In the genomic region with DNA sequence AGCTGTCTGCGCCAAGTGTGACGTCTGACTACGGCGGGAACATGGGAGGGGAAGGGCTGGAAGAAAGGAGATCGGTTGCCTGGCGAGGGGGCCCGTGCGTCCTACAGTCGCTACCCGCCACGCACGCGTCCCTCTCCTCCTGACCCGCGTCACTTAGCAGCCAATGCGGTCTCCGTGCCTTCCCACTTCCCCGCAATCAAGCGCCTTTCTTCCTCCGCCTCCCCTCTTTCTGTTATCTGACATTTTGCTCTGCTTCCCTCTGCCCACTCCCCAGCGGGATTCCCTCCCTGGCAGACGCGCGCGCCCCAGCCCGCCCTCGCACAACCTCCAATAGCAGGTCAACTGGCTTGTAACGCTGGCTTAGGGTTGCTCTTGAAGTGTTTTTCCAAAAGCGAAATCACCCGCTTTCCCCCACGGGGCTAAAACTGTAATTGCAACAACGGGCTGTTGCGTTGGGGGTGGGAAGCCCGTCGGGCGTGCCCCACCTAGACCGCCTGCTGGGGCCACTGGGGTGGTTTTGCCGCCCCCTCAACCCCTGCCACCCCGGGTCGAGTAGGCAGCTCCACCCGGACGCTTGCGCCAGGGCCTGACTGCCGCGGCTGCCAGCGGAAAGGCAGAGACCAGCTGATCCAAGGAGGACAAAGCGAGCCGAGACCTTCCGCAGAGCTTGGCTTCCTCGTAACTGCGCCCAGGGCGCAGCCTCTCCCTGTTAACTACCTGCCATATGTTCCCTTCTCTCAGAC, we compare ENCODE assay signal across 8 cellular contexts. TPM values are rescaled to one million over a fixed set of nuclear protein-coding genes. Genes with fewer than 3 reads are reported as not detected.
A peak's percentile ranks its signal among the peaks of the same experiment; 100 is the strongest.
DNase-seq lines count a peak whose midpoint lies in the region; ATAC-seq and TF ChIP-seq lines count a peak whose summit lies in the region.

No MANE protein-coding gene starts in this region.

- TF ChIP-seq POLR2A in vagina (IDR thresholded peaks at IDR 0.05) = no peak

- POLR2A ChIA-PET in CD8-positive, alpha-beta memory T cell (lab: Charles Lee) = interaction anchor here (0.6 kb wide), 1 partner anchor 1020 kb away, joined by 3 read pairs; no protein-coding TSS in a partner anchor

- DNase-seq in CD8-positive, alpha-beta memory T cell = peak in 1 of 5 donors; percentile 17
- peak; percentile 69 to 70 for DNase-seq in NCI-H446 (lab: John Stamatoyannopoulos, UW)
- peak; percentile 24 for DNase-seq in activated CD8-positive, alpha-beta memory T cell treated with anti-CD3 and anti-CD28 coated beads, Interleukin-2, amount 50 U/mL, for 4 hours
- peak; percentile 74 for DNase-seq in fibroblast of peridontal ligament (ENCODE audit: extremely low read depth)
- DNase-seq in natural killer cell = peak; percentile 20
- DNase-seq in vagina (ENCODE audit: extremely low spot score in 2 of 2) = no peak

- H3K27me3 ChIP-seq in CD8-positive, alpha-beta memory T cell (ENCODE audit: insufficient read depth, low read length, poor library complexity, severe bottlenecking) = peaks cover 10% of the 10 kb centered on the region
- H3K27me3 ChIP-seq in vagina = no peaks in the 10 kb centered on the region

- peak overlapping the region; percentile 92 to 98 (median 93) for H3K4me3 Mint-ChIP-seq in CD8-positive, alpha-beta memory T cell
- H3K4me3 Mint-ChIP-seq in natural killer cell = peak overlapping the region; percentile 95

- no peaks in the 10 kb centered on the region for H3K36me3 ChIP-seq in CD8-positive, alpha-beta memory T cell (ENCODE audit: insufficient read depth, low read length)
- H3K36me3 ChIP-seq in vagina = no peaks in the 10 kb centered on the region

- TF ChIP-seq CTCF in natural killer cell (IDR thresholded peaks at IDR 0.05) = no peak
- TF ChIP-seq CTCF in vagina (IDR thresholded peaks at IDR 0.05) = no peak

- H3K4me1 Mint-ChIP-seq in CD8-positive, alpha-beta memory T cell = peaks cover 8 to 26% (median 11%) of the 10 kb centered on the region in 3 donors
- H3K4me1 Mint-ChIP-seq in natural killer cell = peaks cover 9 to 15% of the 10 kb centered on the region in 2 donors

- no peaks in the 10 kb centered on the region for H3K9me3 ChIP-seq in CD8-positive, alpha-beta memory T cell (ENCODE audit: low read length)
- no peaks in the 10 kb centered on the region for H3K9me3 ChIP-seq in vagina

- no peaks in the 10 kb centered on the region for H3K4me1 ChIP-seq in CD8-positive, alpha-beta memory T cell (ENCODE audit: insufficient read depth, low read length)
- H3K4me1 ChIP-seq in vagina = peaks cover 14% of the 10 kb centered on the region

- H3K36me3 Mint-ChIP-seq in CD8-positive, alpha-beta memory T cell = peaks cover 0 to 4% (median 0%) of the 10 kb centered on the region in 3 donors
- H3K36me3 Mint-ChIP-seq in natural killer cell = no peaks in the 10 kb centered on the region

- peaks cover 13 to 47% of the 10 kb centered on the region in 2 donors for H3K27me3 Mint-ChIP-seq in CD8-positive, alpha-beta memory T cell
- H3K27me3 Mint-ChIP-seq in natural killer cell (ENCODE audit: low read depth in 2 of 2) = peaks cover 28 to 29% of the 10 kb centered on the region in 2 donors

- CTCF ChIA-PET in CD8-positive, alpha-beta memory T cell (lab: Charles Lee) = interaction anchor here (1.4 to 2.8 kb wide), 4 partner anchors 11 to 1027 kb away, joined by 3 to 47 read pairs (median 12); no protein-coding TSS in a partner anchor

- H3K27ac Mint-ChIP-seq in CD8-positive, alpha-beta memory T cell = peak overlapping the region in 3 of 8 donors; percentile 26 to 87 (median 53)
- peak overlapping the region in 1 of 2 donors; percentile 68 for H3K27ac Mint-ChIP-seq in natural killer cell

- intact Hi-C loops in natural killer cell (cut with micrococcal nuclease) = no loop called here
- intact Hi-C loops in vagina (cut with DNase I) = no loop called here

- H3K9me3 Mint-ChIP-seq in CD8-positive, alpha-beta memory T cell = peaks cover 4 to 6% (median 4%) of the 10 kb centered on the region in 5 donors
- peaks cover 0 to 3% of the 10 kb centered on the region in 2 donors for H3K9me3 Mint-ChIP-seq in natural killer cell

- H3K27ac ChIP-seq in CD8-positive, alpha-beta memory T cell (ENCODE audit: low read depth, low read length) = no peak overlapping the region
- H3K27ac ChIP-seq in vagina = peak overlapping the region; percentile 78

- H3K4me3 ChIP-seq in CD8-positive, alpha-beta memory T cell (ENCODE audit: low read length) = peak overlapping the region; percentile 79
- H3K4me3 ChIP-seq in vagina = peak overlapping the region; percentile 66 to 74

- ATAC-seq in GM19025 (IDR thresholded peaks at IDR 0.05; ENCODE audit: low read depth, unreplicated experiment) (peak; percentile 37), HG03103 (IDR thresholded peaks at IDR 0.05; ENCODE audit: low read depth, unreplicated experiment) (peak; percentile 29), natural killer cell (peak; percentile 18 to 29 (median 23))

RNA-seq across cellular contexts. Expression of gene SOX4, which starts 6.2 kb away (rescaled TPM):
- under 1 TPM; 0.60 to 0.66 TPM for total RNA-seq in CD8-positive, alpha-beta memory T cell
- 0.37 TPM for polyA plus RNA-seq in CD8-positive, alpha-beta memory T cell
- total RNA-seq in natural killer cell = 1 to 10 TPM; 4.4 to 7.6 (median 6.4) TPM
- 11.5 TPM for total RNA-seq in vagina

Comparison
In these comparisons a context has a peak if more than half of its experiments do, and no peak if none do; other contexts are left out.
1. DNase-seq: peak in NCI-H446 (2 of 2), activated CD8-positive, alpha-beta memory T cell treated with anti-CD3 and anti-CD28 coated beads, Interleukin-2, amount 50 U/mL, for 4 hours (single experiment), fibroblast of peridontal ligament (single experiment) and natural killer cell (single experiment); none in vagina (0 of 2).
2. Peak in every context shown above with its lines, with median percentiles within 50 percentile points of each other: ATAC-seq.